32 cellular contexts compared by ENCODE assay signal in the genomic region with DNA sequence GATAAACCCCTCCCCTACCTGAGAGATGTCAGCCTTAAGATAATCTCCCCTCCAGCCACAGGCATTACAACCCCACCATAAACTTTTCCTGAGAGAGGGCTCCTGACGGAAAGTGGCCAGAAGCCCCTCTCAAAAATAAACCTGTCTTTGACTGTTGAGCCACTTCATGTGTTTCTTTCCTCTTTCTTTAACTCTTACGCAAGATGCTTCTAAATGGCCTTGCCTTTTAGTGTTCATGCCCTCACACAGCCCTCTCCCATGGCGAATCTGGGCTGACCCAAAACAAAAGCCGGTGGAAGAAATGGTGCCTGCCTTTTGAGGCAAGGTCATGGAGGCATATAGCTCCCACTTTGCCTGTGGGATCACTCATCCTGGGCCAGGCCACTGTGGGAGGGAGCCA.
"Had no signal": no experiment of that assay in that cellular context is flagged by ENCODE, and none has a peak within 500 bp of the region (broad histone marks: within the 10 kb centered on the region; RNA-seq: fewer than 3 reads in every experiment).

No MANE protein-coding gene starts in this region.

- H3K27ac Mint-ChIP-seq: activated CD4-positive, alpha-beta memory T cell treated with anti-CD3 and anti-CD28 coated beads for 36 hours; activated CD4-positive, alpha-beta T cell treated with anti-CD3 and anti-CD28 coated beads for 36 hours; activated CD4-positive, alpha-beta T cell treated with anti-CD3 and anti-CD28 coated beads, Interleukin-2, amount 10 ng/mL, durations not matched to agents 24 days and 14 days; activated CD8-positive, alpha-beta memory T cell treated with anti-CD3 and anti-CD28 coated beads, Interleukin-2, amount 10 ng/mL, durations not matched to agents 7 days and 5 days; activated CD8-positive, alpha-beta T cell treated with anti-CD3 and anti-CD28 coated beads, Interleukin-2, amount 10 ng/mL, durations not matched to agents 7 days and 5 days; activated naive CD4-positive, alpha-beta T cell treated with anti-CD3 and anti-CD28 coated beads, Interleukin-2, amount 10 ng/mL, durations not matched to agents 7 days and 5 days; activated naive CD4-positive, alpha-beta T cell treated with anti-CD3 and anti-CD28 coated beads, Interleukin-2, amount 50 U/mL, for 72 hours; activated naive CD8-positive, alpha-beta T cell treated with anti-CD3 and anti-CD28 coated beads, Interleukin-2, amount 10 ng/mL, durations not matched to agents 7 days and 5 days; activated T-helper 1 cell treated with anti-CD3 and anti-CD28 coated beads, Interleukin-12 subunit alpha, Interleukin-12 subunit beta, Interleukin-2, Interleukin-4 antibody, amounts not matched to agents 30 ng/mL and 10 ng/mL and 1 ng/mL, durations not matched to agents 14 hours and 24 hours and 36 hours; activated T-helper 2 cell treated with anti-CD3 and anti-CD28 coated beads, Interferon-gamma antibody, Interleukin-2, Interleukin-4, amounts not matched to agents 10 μg/mL and 5 μg/mL and 100 μg/mL, durations not matched to agents 14 hours and 24 hours and 36 hours; brain; effector memory CD8-positive, alpha-beta T cell had no signal

- DNase-seq: activated CD4-positive, alpha-beta memory T cell treated with anti-CD3 and anti-CD28 coated beads for 36 hours; activated CD4-positive, alpha-beta T cell treated with anti-CD3 and anti-CD28 coated beads for 36 hours; activated CD4-positive, alpha-beta T cell treated with anti-CD3 and anti-CD28 coated beads, Interleukin-2, amount 10 ng/mL, durations not matched to agents 24 days and 14 days; activated CD4-positive, CD25-positive, alpha-beta regulatory T cell; activated CD4-positive, CD25-positive, alpha-beta regulatory T cell treated with anti-CD3 and anti-CD28 coated beads, Interleukin-2, amount 50 U/mL, for 72 hours; activated CD8-positive, alpha-beta memory T cell treated with anti-CD3 and anti-CD28 coated beads, Interleukin-2, amount 10 ng/mL, durations not matched to agents 7 days and 5 days; activated CD8-positive, alpha-beta memory T cell treated with anti-CD3 and anti-CD28 coated beads, Interleukin-2, amount 50 U/mL, for 4 hours; activated CD8-positive, alpha-beta T cell treated with anti-CD3 and anti-CD28 coated beads, Interleukin-2, amount 10 ng/mL, durations not matched to agents 7 days and 5 days; activated effector memory CD4-positive, alpha-beta T cell treated with anti-CD3 and anti-CD28 coated beads, Interleukin-2, amount 50 U/mL, for 16 hours; activated naive CD4-positive, alpha-beta T cell; activated naive CD4-positive, alpha-beta T cell treated with anti-CD3 and anti-CD28 coated beads, Interleukin-2, amount 10 ng/mL, durations not matched to agents 7 days and 5 days; activated naive CD8-positive, alpha-beta T cell treated with anti-CD3 and anti-CD28 coated beads, Interleukin-2, amount 10 ng/mL, durations not matched to agents 7 days and 5 days; activated T-cell treated with anti-CD3 and anti-CD28 coated beads, Interleukin-2, amount 50 U/mL, for 1 hour; activated T-cell treated with anti-CD3 and anti-CD28 coated beads, Interleukin-2, amount 50 U/mL, for 48 hours; central memory CD4-positive, alpha-beta T cell; cerebellar nuclear complex; cortex of kidney; dermis blood vessel endothelial cell; effector CD4-positive, alpha-beta T cell; effector memory CD8-positive, alpha-beta T cell; esophagus squamous epithelium; foreskin melanocyte; heart right ventricle; T-helper 2 cell had no signal

- H3K4me1 ChIP-seq: ascending aorta, breast epithelium, gastroesophageal sphincter, heart right ventricle had no signal

- H3K27me3 ChIP-seq: ascending aorta, breast epithelium, cardiac muscle cell, esophagus squamous epithelium, gastroesophageal sphincter, heart right ventricle had no signal

- H3K4me3 Mint-ChIP-seq: activated CD4-positive, alpha-beta memory T cell treated with anti-CD3 and anti-CD28 coated beads for 36 hours; activated CD4-positive, alpha-beta T cell treated with anti-CD3 and anti-CD28 coated beads for 36 hours; activated CD4-positive, alpha-beta T cell treated with anti-CD3 and anti-CD28 coated beads, Interleukin-2, amount 10 ng/mL, durations not matched to agents 24 days and 14 days; activated CD8-positive, alpha-beta memory T cell treated with anti-CD3 and anti-CD28 coated beads, Interleukin-2, amount 10 ng/mL, durations not matched to agents 7 days and 5 days; activated CD8-positive, alpha-beta T cell treated with anti-CD3 and anti-CD28 coated beads, Interleukin-2, amount 10 ng/mL, durations not matched to agents 7 days and 5 days; activated naive CD4-positive, alpha-beta T cell treated with anti-CD3 and anti-CD28 coated beads, Interleukin-2, amount 10 ng/mL, durations not matched to agents 7 days and 5 days; activated naive CD8-positive, alpha-beta T cell treated with anti-CD3 and anti-CD28 coated beads, Interleukin-2, amount 10 ng/mL, durations not matched to agents 7 days and 5 days; activated T-helper 1 cell treated with anti-CD3 and anti-CD28 coated beads, Interleukin-12 subunit alpha, Interleukin-12 subunit beta, Interleukin-2, Interleukin-4 antibody, amounts not matched to agents 30 ng/mL and 10 ng/mL and 1 ng/mL, durations not matched to agents 14 hours and 24 hours and 36 hours; brain; effector memory CD8-positive, alpha-beta T cell had no signal

- H3K27ac ChIP-seq: ascending aorta, breast epithelium, cardiac muscle cell, esophagus squamous epithelium, gastroesophageal sphincter, heart right ventricle had no signal

- H3K36me3 ChIP-seq: ascending aorta, breast epithelium, cardiac muscle cell, esophagus squamous epithelium, gastroesophageal sphincter, heart right ventricle had no signal

- H3K4me3 ChIP-seq: ascending aorta, breast epithelium, cardiac muscle cell, esophagus squamous epithelium, gastroesophageal sphincter, heart right ventricle had no signal

- H3K9me3 ChIP-seq: ascending aorta, breast epithelium, esophagus squamous epithelium had no signal

- H3K9me3 Mint-ChIP-seq: activated CD4-positive, alpha-beta memory T cell treated with anti-CD3 and anti-CD28 coated beads for 36 hours; activated naive CD4-positive, alpha-beta T cell treated with anti-CD3 and anti-CD28 coated beads, Interleukin-2, amount 10 ng/mL, durations not matched to agents 7 days and 5 days; activated T-helper 2 cell treated with anti-CD3 and anti-CD28 coated beads, Interferon-gamma antibody, Interleukin-2, Interleukin-4, amounts not matched to agents 10 μg/mL and 5 μg/mL and 100 μg/mL, durations not matched to agents 14 hours and 24 hours and 36 hours; effector memory CD8-positive, alpha-beta T cell had no signal

- H3K36me3 Mint-ChIP-seq: activated CD4-positive, alpha-beta memory T cell treated with anti-CD3 and anti-CD28 coated beads for 36 hours; activated CD8-positive, alpha-beta memory T cell treated with anti-CD3 and anti-CD28 coated beads, Interleukin-2, amount 10 ng/mL, durations not matched to agents 7 days and 5 days; activated naive CD8-positive, alpha-beta T cell treated with anti-CD3 and anti-CD28 coated beads, Interleukin-2, amount 10 ng/mL, durations not matched to agents 7 days and 5 days; brain had no signal

- H3K4me1 Mint-ChIP-seq: activated CD8-positive, alpha-beta memory T cell treated with anti-CD3 and anti-CD28 coated beads, Interleukin-2, amount 10 ng/mL, durations not matched to agents 7 days and 5 days; activated naive CD8-positive, alpha-beta T cell treated with anti-CD3 and anti-CD28 coated beads, Interleukin-2, amount 10 ng/mL, durations not matched to agents 7 days and 5 days; brain had no signal

- H3K27me3 Mint-ChIP-seq: activated CD4-positive, alpha-beta memory T cell treated with anti-CD3 and anti-CD28 coated beads for 36 hours; activated CD4-positive, alpha-beta T cell treated with anti-CD3 and anti-CD28 coated beads for 36 hours; activated CD8-positive, alpha-beta memory T cell treated with anti-CD3 and anti-CD28 coated beads, Interleukin-2, amount 10 ng/mL, durations not matched to agents 7 days and 5 days; activated naive CD4-positive, alpha-beta T cell treated with anti-CD3 and anti-CD28 coated beads, Interleukin-2, amount 10 ng/mL, durations not matched to agents 7 days and 5 days had no signal

- ATAC-seq: activated CD4-positive, alpha-beta T cell treated with anti-CD3 and anti-CD28 coated beads for 36 hours; activated CD8-positive, alpha-beta memory T cell treated with anti-CD3 and anti-CD28 coated beads, Interleukin-2, amount 10 ng/mL, durations not matched to agents 7 days and 5 days; activated CD8-positive, alpha-beta T cell treated with anti-CD3 and anti-CD28 coated beads, Interleukin-2, amount 10 ng/mL, durations not matched to agents 7 days and 5 days; activated naive CD4-positive, alpha-beta T cell treated with anti-CD3 and anti-CD28 coated beads, Interleukin-2, amount 50 U/mL, for 72 hours; effector memory CD8-positive, alpha-beta T cell; gastroesophageal sphincter; heart right ventricle had no signal
